ENCODE assay signal across 1 cellular context in the genomic region with DNA sequence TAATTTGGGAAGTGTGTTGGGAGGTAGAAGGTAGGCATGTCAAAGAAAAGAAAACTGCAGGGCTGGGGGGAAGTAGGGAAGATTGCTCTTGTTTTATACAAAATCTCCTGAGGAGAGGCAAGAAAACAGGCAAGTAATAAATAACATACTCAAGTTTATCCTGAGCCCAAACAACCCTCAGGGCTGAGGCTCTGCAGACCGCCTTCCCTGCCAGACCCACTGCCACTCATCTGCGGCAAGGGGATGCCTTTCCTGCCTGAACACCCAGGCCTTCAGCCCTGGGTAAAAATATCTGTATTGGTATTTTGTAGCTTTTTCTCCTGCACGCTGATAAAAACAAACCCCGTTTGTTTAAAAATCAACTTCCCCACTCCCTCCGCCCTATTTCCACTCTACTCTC.
TF ChIP-seq lines count a peak whose summit lies in the region.

No MANE protein-coding gene starts in this region.

TF ChIP-seq in GM23338, 12 proteins besides CTCF, POLR2A, EP300 and RAD21 (continued from another document):
- TF ChIP-seq, protein P1, sequence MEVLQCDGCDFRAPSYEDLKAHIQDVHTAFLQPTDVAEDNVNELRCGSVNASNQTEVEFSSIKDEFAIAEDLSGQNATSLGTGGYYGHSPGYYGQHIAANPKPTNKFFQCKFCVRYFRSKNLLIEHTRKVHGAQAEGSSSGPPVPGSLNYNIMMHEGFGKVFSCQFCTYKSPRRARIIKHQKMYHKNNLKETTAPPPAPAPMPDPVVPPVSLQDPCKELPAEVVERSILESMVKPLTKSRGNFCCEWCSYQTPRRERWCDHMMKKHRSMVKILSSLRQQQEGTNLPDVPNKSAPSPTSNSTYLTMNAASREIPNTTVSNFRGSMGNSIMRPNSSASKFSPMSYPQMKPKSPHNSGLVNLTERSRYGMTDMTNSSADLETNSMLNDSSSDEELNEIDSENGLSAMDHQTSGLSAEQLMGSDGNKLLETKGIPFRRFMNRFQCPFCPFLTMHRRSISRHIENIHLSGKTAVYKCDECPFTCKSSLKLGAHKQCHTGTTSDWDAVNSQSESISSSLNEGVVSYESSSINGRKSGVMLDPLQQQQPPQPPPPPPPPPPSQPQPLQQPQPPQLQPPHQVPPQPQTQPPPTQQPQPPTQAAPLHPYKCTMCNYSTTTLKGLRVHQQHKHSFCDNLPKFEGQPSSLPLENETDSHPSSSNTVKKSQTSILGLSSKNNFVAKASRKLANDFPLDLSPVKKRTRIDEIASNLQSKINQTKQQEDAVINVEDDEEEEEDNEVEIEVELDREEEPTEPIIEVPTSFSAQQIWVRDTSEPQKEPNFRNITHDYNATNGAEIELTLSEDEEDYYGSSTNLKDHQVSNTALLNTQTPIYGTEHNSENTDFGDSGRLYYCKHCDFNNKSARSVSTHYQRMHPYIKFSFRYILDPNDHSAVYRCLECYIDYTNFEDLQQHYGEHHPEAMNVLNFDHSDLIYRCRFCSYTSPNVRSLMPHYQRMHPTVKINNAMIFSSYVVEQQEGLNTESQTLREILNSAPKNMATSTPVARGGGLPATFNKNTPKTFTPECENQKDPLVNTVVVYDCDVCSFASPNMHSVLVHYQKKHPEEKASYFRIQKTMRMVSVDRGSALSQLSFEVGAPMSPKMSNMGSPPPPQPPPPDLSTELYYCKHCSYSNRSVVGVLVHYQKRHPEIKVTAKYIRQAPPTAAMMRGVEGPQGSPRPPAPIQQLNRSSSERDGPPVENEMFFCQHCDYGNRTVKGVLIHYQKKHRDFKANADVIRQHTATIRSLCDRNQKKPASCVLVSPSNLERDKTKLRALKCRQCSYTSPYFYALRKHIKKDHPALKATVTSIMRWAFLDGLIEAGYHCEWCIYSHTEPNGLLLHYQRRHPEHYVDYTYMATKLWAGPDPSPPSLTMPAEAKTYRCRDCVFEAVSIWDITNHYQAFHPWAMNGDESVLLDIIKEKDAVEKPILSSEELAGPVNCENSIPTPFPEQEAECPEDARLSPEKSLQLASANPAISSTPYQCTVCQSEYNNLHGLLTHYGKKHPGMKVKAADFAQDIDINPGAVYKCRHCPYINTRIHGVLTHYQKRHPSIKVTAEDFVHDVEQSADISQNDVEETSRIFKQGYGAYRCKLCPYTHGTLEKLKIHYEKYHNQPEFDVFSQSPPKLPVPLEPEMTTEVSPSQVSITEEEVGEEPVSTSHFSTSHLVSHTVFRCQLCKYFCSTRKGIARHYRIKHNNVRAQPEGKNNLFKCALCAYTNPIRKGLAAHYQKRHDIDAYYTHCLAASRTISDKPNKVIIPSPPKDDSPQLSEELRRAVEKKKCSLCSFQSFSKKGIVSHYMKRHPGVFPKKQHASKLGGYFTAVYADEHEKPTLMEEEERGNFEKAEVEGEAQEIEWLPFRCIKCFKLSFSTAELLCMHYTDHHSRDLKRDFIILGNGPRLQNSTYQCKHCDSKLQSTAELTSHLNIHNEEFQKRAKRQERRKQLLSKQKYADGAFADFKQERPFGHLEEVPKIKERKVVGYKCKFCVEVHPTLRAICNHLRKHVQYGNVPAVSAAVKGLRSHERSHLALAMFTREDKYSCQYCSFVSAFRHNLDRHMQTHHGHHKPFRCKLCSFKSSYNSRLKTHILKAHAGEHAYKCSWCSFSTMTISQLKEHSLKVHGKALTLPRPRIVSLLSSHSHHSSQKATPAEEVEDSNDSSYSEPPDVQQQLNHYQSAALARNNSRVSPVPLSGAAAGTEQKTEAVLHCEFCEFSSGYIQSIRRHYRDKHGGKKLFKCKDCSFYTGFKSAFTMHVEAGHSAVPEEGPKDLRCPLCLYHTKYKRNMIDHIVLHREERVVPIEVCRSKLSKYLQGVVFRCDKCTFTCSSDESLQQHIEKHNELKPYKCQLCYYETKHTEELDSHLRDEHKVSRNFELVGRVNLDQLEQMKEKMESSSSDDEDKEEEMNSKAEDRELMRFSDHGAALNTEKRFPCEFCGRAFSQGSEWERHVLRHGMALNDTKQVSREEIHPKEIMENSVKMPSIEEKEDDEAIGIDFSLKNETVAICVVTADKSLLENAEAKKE (CRISPR knock-in tag; IDR thresholded peaks at IDR 0.05) = no peak
- TF ChIP-seq EZH2phosphoT487 (IDR thresholded peaks at IDR 0.05; ENCODE audit: unreplicated experiment) = no peak
- no peak for TF ChIP-seq POLR2AphosphoS5 (IDR thresholded peaks at IDR 0.05; ENCODE audit: low read depth)
- no peak for TF ChIP-seq STAT1 (IDR thresholded peaks at IDR 0.05; ENCODE audit: unreplicated experiment)
- TF ChIP-seq, protein P2, sequence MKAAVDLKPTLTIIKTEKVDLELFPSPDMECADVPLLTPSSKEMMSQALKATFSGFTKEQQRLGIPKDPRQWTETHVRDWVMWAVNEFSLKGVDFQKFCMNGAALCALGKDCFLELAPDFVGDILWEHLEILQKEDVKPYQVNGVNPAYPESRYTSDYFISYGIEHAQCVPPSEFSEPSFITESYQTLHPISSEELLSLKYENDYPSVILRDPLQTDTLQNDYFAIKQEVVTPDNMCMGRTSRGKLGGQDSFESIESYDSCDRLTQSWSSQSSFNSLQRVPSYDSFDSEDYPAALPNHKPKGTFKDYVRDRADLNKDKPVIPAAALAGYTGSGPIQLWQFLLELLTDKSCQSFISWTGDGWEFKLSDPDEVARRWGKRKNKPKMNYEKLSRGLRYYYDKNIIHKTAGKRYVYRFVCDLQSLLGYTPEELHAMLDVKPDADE (IDR thresholded peaks at IDR 0.05) = no peak
- TF ChIP-seq NANOG (IDR thresholded peaks at IDR 0.05; ENCODE audit: borderline replicate concordance) = no peak
- no peak for TF ChIP-seq ZNF114 (CRISPR knock-in tag; IDR thresholded peaks at IDR 0.05)
- no peak for TF ChIP-seq ZNF331 (CRISPR knock-in tag; IDR thresholded peaks at IDR 0.05; ENCODE audit: low read depth)
- TF ChIP-seq, protein P3, sequence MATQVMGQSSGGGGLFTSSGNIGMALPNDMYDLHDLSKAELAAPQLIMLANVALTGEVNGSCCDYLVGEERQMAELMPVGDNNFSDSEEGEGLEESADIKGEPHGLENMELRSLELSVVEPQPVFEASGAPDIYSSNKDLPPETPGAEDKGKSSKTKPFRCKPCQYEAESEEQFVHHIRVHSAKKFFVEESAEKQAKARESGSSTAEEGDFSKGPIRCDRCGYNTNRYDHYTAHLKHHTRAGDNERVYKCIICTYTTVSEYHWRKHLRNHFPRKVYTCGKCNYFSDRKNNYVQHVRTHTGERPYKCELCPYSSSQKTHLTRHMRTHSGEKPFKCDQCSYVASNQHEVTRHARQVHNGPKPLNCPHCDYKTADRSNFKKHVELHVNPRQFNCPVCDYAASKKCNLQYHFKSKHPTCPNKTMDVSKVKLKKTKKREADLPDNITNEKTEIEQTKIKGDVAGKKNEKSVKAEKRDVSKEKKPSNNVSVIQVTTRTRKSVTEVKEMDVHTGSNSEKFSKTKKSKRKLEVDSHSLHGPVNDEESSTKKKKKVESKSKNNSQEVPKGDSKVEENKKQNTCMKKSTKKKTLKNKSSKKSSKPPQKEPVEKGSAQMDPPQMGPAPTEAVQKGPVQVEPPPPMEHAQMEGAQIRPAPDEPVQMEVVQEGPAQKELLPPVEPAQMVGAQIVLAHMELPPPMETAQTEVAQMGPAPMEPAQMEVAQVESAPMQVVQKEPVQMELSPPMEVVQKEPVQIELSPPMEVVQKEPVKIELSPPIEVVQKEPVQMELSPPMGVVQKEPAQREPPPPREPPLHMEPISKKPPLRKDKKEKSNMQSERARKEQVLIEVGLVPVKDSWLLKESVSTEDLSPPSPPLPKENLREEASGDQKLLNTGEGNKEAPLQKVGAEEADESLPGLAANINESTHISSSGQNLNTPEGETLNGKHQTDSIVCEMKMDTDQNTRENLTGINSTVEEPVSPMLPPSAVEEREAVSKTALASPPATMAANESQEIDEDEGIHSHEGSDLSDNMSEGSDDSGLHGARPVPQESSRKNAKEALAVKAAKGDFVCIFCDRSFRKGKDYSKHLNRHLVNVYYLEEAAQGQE (IDR thresholded peaks at IDR 0.05; ENCODE audit: unreplicated experiment) = no peak
- no peak for TF ChIP-seq JUNB (IDR thresholded peaks at IDR 0.05; ENCODE audit: unreplicated experiment)
